Comparison of ENCODE assay signal across 22 cellular contexts in the genomic region with DNA sequence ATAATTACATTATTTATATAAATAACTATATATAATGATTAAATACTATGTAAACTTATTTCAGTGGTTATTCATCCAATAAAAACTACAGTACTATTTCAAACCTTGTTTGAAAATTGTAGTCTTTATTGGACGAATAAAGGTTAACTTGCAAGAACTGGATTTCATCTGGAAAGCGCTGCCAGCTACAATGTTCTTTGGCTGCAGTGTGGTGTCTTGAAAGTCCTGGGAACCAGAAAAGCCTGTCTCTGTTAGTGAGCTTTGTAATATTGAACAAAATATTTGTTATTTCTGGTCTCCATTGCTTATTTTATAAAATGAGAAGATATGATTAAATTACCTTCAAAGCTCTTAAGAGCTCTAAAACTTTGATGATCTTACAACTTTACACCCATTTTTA.
A peak's percentile ranks its signal among the peaks of the same experiment; 100 is the strongest.
DNase-seq lines count a peak whose midpoint lies in the region; ATAC-seq, FAIRE-seq and TF ChIP-seq lines count a peak whose summit lies in the region.
"Had no signal": no experiment of that assay in that cellular context is flagged by ENCODE, and none has a peak within 500 bp of the region (broad histone marks: within the 10 kb centered on the region; RNA-seq: fewer than 3 reads in every experiment).

No MANE protein-coding gene starts in this region.

- H3K36me3 ChIP-seq in mammary epithelial cell (ENCODE audit: insufficient read depth, low read length), result no peaks in the 10 kb centered on the region
- H3K36me3 ChIP-seq in astrocyte (ENCODE audit: insufficient read depth, low read length), result no peaks in the 10 kb centered on the region
- no peaks in the 10 kb centered on the region for H3K36me3 ChIP-seq in neuronal stem cell (replicated peaks in 1 of 2; ENCODE audit: control insufficient read depth in 2 of 2, insufficient read depth in 2 of 2, low read length in 2 of 2)
- H3K36me3 ChIP-seq in upper lobe of right lung, result no peaks in the 10 kb centered on the region
- H3K36me3 ChIP-seq in CD8-positive, alpha-beta memory T cell (ENCODE audit: insufficient read depth, low read length), result no peaks in the 10 kb centered on the region

- H3K9me3 Mint-ChIP-seq in MCF 10A (ENCODE audit: unreplicated experiment), result no peaks in the 10 kb centered on the region
- no peaks in the 10 kb centered on the region for H3K9me3 Mint-ChIP-seq in astrocyte (ENCODE audit: unreplicated experiment)
- peaks cover 0 to 13% (median 2%) of the 10 kb centered on the region in 5 donors for H3K9me3 Mint-ChIP-seq in CD8-positive, alpha-beta memory T cell

- TF ChIP-seq CTCF in mammary epithelial cell (conservative IDR thresholded peaks at IDR 0.05 in 1 of 2, IDR thresholded peaks at IDR 0.05 in 1 of 2; ENCODE audit: extremely low read depth in 1 of 2, insufficient read depth in 1 of 2, low read depth in 1 of 2, low read length in 2 of 2) (no peak), MCF 10A (IDR thresholded peaks at IDR 0.05; ENCODE audit: unreplicated experiment) (no peak), astrocyte (IDR thresholded peaks at IDR 0.05; ENCODE audit: insufficient read depth, low read depth, low read length) (no peak), upper lobe of right lung (IDR thresholded peaks at IDR 0.05) (no peak)

- FAIRE-seq in astrocyte (lab: Jason Lieb, UNC), result no peak

- H2BK12ac ChIP-seq in neuronal stem cell (ENCODE audit: low read length), result no peak overlapping the region

- in situ Hi-C loops in mammary epithelial cell (cut with MboI; ENCODE audit: low sequenced_read_pairs in 2 of 2), result no loop called here

- H3K4me3 ChIP-seq in mammary epithelial cell (replicated peaks in 1 of 3; ENCODE audit: insufficient read depth in 1 of 3, low read depth in 2 of 3, low read length in 3 of 3) (no peak overlapping the region), astrocyte (ENCODE audit: insufficient read depth, low read depth, low read length) (no peak overlapping the region), neuronal stem cell (ENCODE audit: low read length in 2 of 2) (no peak overlapping the region), upper lobe of right lung (no peak overlapping the region)
- H3K4me3 ChIP-seq in CD8-positive, alpha-beta memory T cell (ENCODE audit: low read length), result no peak overlapping the region

- H3K27ac ChIP-seq in mammary epithelial cell (ENCODE audit: insufficient read depth, low read depth, low read length) (no peak overlapping the region), astrocyte (ENCODE audit: low read depth, low read length) (no peak overlapping the region), neuronal stem cell (replicated peaks; ENCODE audit: low read length) (peak overlapping the region; percentile 19), upper lobe of right lung (no peak overlapping the region)
- H3K27ac ChIP-seq in CD8-positive, alpha-beta memory T cell (ENCODE audit: low read depth, low read length), result no peak overlapping the region
- H3K27ac ChIP-seq: 22Rv1 had no signal

- POLR2A ChIA-PET in MCF 10A (lab: Yijun Ruan, JAX), result interaction anchor here (0.6 to 1.9 kb wide), 5 partner anchors 11 to 763 kb away, joined by 3 to 6 read pairs (median 5); partner anchors contain the start of gene ADGRL2
- POLR2A ChIA-PET in CD8-positive, alpha-beta memory T cell (lab: Charles Lee), result no interaction called here

- no peak overlapping the region for H3K18ac ChIP-seq in neuronal stem cell (ENCODE audit: low read length)

- H3K79me2 ChIP-seq in mammary epithelial cell (ENCODE audit: insufficient read depth, low read length), result no peaks in the 10 kb centered on the region
- H3K79me2 ChIP-seq in astrocyte (ENCODE audit: insufficient read depth, low read length), result no peaks in the 10 kb centered on the region

- dilution Hi-C loops in mammary epithelial cell (cut with HindIII; ENCODE audit: low sequenced_read_pairs), result no loop called here

- no peak overlapping the region for H2BK15ac ChIP-seq in neuronal stem cell (ENCODE audit: low read length)

- H3K4me1 ChIP-seq in mammary epithelial cell (ENCODE audit: insufficient read depth, low read length) (peaks cover 23% of the 10 kb centered on the region), astrocyte (ENCODE audit: insufficient read depth, low read length) (peaks cover 12% of the 10 kb centered on the region), neuronal stem cell (ENCODE audit: control insufficient read depth in 2 of 2, insufficient read depth in 1 of 2, low read depth in 1 of 2, low read length in 2 of 2) (peaks cover 4 to 48% of the 10 kb centered on the region in 2 donors), upper lobe of right lung (peaks cover 8% of the 10 kb centered on the region)
- no peaks in the 10 kb centered on the region for H3K4me1 ChIP-seq in CD8-positive, alpha-beta memory T cell (ENCODE audit: insufficient read depth, low read length)

- 83% methylated on average over 2 of the region's 2 CpGs for WGBS in mammary epithelial cell (ENCODE audit: low coverage, missing lambda C conversion rate)
- WGBS in neuronal stem cell (ENCODE audit: extremely low coverage in 2 of 2, insufficient read length in 2 of 2, insufficient replicate concordance in 1 of 2), 2 donors, result no CpG with 5 or more reads among the region's 2 CpGs

- H2AK5ac ChIP-seq in neuronal stem cell (ENCODE audit: low read depth, low read length), result no peak overlapping the region

- no peak overlapping the region for H3K14ac ChIP-seq in neuronal stem cell (ENCODE audit: low read length)

- H3K27ac Mint-ChIP-seq in MCF 10A (ENCODE audit: low read depth, unreplicated experiment) (no peak overlapping the region), astrocyte (ENCODE audit: unreplicated experiment) (peak overlapping the region; percentile 19)
- no peak overlapping the region for H3K27ac Mint-ChIP-seq in CD8-positive, alpha-beta memory T cell

- no peak overlapping the region for H4K8ac ChIP-seq in neuronal stem cell (ENCODE audit: low read depth, low read length)

- H3K27me3 Mint-ChIP-seq in MCF 10A (ENCODE audit: insufficient read depth, unreplicated experiment) (no peaks in the 10 kb centered on the region), astrocyte (ENCODE audit: low read depth, unreplicated experiment) (no peaks in the 10 kb centered on the region)
- no peaks in the 10 kb centered on the region for H3K27me3 Mint-ChIP-seq in CD8-positive, alpha-beta memory T cell

- H3K23ac ChIP-seq in neuronal stem cell (ENCODE audit: low read depth, low read length, poor library complexity), result no peak overlapping the region

- H3K27me3 ChIP-seq in mammary epithelial cell (ENCODE audit: insufficient read depth, low read length) (no peaks in the 10 kb centered on the region), astrocyte (ENCODE audit: insufficient read depth, low read length) (no peaks in the 10 kb centered on the region), neuronal stem cell (ENCODE audit: control insufficient read depth in 3 of 3, insufficient read depth in 3 of 3, low read depth in 1 of 3, low read length in 3 of 3) (no peaks in the 10 kb centered on the region), upper lobe of right lung (no peaks in the 10 kb centered on the region)
- H3K27me3 ChIP-seq in CD8-positive, alpha-beta memory T cell (ENCODE audit: insufficient read depth, low read length, poor library complexity, severe bottlenecking), result no peaks in the 10 kb centered on the region

- H3K4me3 Mint-ChIP-seq in MCF 10A (ENCODE audit: unreplicated experiment) (no peak overlapping the region), astrocyte (ENCODE audit: unreplicated experiment) (no peak overlapping the region)
- H3K4me3 Mint-ChIP-seq in CD8-positive, alpha-beta memory T cell, result no peak overlapping the region
- H3K4me3 Mint-ChIP-seq: CD14-positive monocyte had no signal

- no peak overlapping the region for H3K9ac ChIP-seq in mammary epithelial cell (ENCODE audit: insufficient read depth, low read length)
- no peak overlapping the region for H3K9ac ChIP-seq in astrocyte (ENCODE audit: low read length)
- H3K9ac ChIP-seq in neuronal stem cell (ENCODE audit: low read depth, low read length, poor library complexity), result no peak overlapping the region
- H3K9ac ChIP-seq: SK-N-SH had no signal

- CTCF ChIA-PET in mammary epithelial cell (lab: Charles Lee; ENCODE audit: low non-redundant PET) (no interaction called here), MCF 10A (lab: Yijun Ruan, JAX) (no interaction called here)
- CTCF ChIA-PET in CD8-positive, alpha-beta memory T cell (lab: Charles Lee), result no interaction called here

- no peak overlapping the region for H3K4ac ChIP-seq in neuronal stem cell (ENCODE audit: low read length)

- intact Hi-C loops in mammary epithelial cell (cut with micrococcal nuclease) (loop anchor here (2.0 kb wide), 1 partner anchor 764 kb away; the partner anchor contains the start of gene ADGRL2), MCF 10A (cut with micrococcal nuclease) (loop anchor here (10.0 kb wide), 1 partner anchor 180 kb away; no protein-coding TSS in a partner anchor), sciatic nerve (cut with DNase I) (no loop called here), upper lobe of right lung (cut with DNase I) (no loop called here)

- no peak overlapping the region for H2AFZ ChIP-seq in mammary epithelial cell (ENCODE audit: low read depth, low read length)
- H2AFZ ChIP-seq in astrocyte (ENCODE audit: low read depth, low read length), result no peak overlapping the region
- no peak overlapping the region for H2AFZ ChIP-seq in neuronal stem cell (ENCODE audit: low read length)

- no peaks in the 10 kb centered on the region for H3K79me1 ChIP-seq in neuronal stem cell (ENCODE audit: low read depth, low read length)

- BruUV-seq in mammary epithelial cell (replicated peaks; lab: Mats Ljungman, UMichigan) (no TSS peak), MCF 10A (replicated peaks; lab: Mats Ljungman, UMichigan) (no TSS peak)

- H4K20me1 ChIP-seq in mammary epithelial cell (ENCODE audit: insufficient read depth, low read length) (no peaks in the 10 kb centered on the region), astrocyte (ENCODE audit: insufficient read depth, low read length) (no peaks in the 10 kb centered on the region)

- no peak overlapping the region for H4K91ac ChIP-seq in neuronal stem cell (ENCODE audit: low read depth, low read length, poor library complexity)

- ATAC-seq in sciatic nerve (no peak), upper lobe of right lung (no peak)

- DNase-seq in mammary epithelial cell (no peak), MCF 10A (ENCODE audit: unreplicated experiment) (no peak), astrocyte (ENCODE audit: low read depth) (no peak), neuronal stem cell (ENCODE audit: low spot score) (no peak), sciatic nerve (ENCODE audit: low spot score) (no peak), AG08396 (ENCODE audit: low spot score) (no peak), upper lobe of right lung (no peak)
- no peak for DNase-seq in CD8-positive, alpha-beta memory T cell
- DNase-seq: EL, GF-D8, Kasumi-1, MM.1S, NCI-H1048, NCI-H1417 treated with DMSO at 0.1 percent for 48 hours, NCI-H187, NCI-H2107, NCI-H446 treated with DMSO at 0.1 percent for 48 hours, NCI-H526 treated with DMSO at 0.1 percent for 48 hours, SIG-M5, SK-N-SH had no signal

- H2BK5ac ChIP-seq in neuronal stem cell (ENCODE audit: low read length), result no peak overlapping the region

- peak overlapping the region; percentile 80 for H3K4me2 ChIP-seq in mammary epithelial cell (ENCODE audit: insufficient read depth, low read depth, low read length)
- H3K4me2 ChIP-seq in astrocyte (ENCODE audit: low read length), result no peak overlapping the region
- no peak overlapping the region for H3K4me2 ChIP-seq in neuronal stem cell (ENCODE audit: insufficient read depth, low read length, poor library complexity, severe bottlenecking)

- H3K36me3 Mint-ChIP-seq in MCF 10A (ENCODE audit: insufficient read depth, unreplicated experiment) (no peaks in the 10 kb centered on the region), astrocyte (ENCODE audit: low read depth, unreplicated experiment) (no peaks in the 10 kb centered on the region)
- H3K36me3 Mint-ChIP-seq in CD8-positive, alpha-beta memory T cell, result no peaks in the 10 kb centered on the region
- H3K36me3 Mint-ChIP-seq: CD14-positive monocyte had no signal

- H3K9me3 ChIP-seq in mammary epithelial cell (replicated peaks; ENCODE audit: insufficient read depth, low read length) (no peaks in the 10 kb centered on the region), astrocyte (ENCODE audit: insufficient read depth, low read depth, low read length) (no peaks in the 10 kb centered on the region), neuronal stem cell (replicated peaks in 1 of 2; ENCODE audit: control insufficient read depth in 2 of 2, insufficient read depth in 1 of 2, low read depth in 1 of 2, low read length in 2 of 2) (no peaks in the 10 kb centered on the region), upper lobe of right lung (no peaks in the 10 kb centered on the region)
- H3K9me3 ChIP-seq in CD8-positive, alpha-beta memory T cell (ENCODE audit: low read length), result no peaks in the 10 kb centered on the region
- H3K9me3 ChIP-seq: SK-N-SH had no signal

- H3K4me1 Mint-ChIP-seq in MCF 10A (ENCODE audit: insufficient read depth, unreplicated experiment) (peaks cover 26% of the 10 kb centered on the region), astrocyte (ENCODE audit: low read depth, unreplicated experiment) (peaks cover 12% of the 10 kb centered on the region)
- H3K4me1 Mint-ChIP-seq in CD8-positive, alpha-beta memory T cell, result no peaks in the 10 kb centered on the region

- no peak overlapping the region for H2BK120ac ChIP-seq in neuronal stem cell (ENCODE audit: low read depth, low read length)

Comparison
In these comparisons a context has a peak if more than half of its experiments do, and no peak if none do; other contexts are left out.
1. intact Hi-C loops: an anchor here in mammary epithelial cell (2.0 kb wide) and MCF 10A (10.0 kb wide); none called in sciatic nerve and upper lobe of right lung.